In genomic region chr12:56637621-56638020, GRCh38 we compare ENCODE assay signal across 9 cellular contexts. TPM values are rescaled to one million over a fixed set of nuclear protein-coding genes. Genes with fewer than 3 reads are reported as not detected.
DNase-seq lines count a peak whose midpoint lies in the region; TF ChIP-seq lines count a peak whose summit lies in the region.
"Had no signal": no experiment of that assay in that cellular context is flagged by ENCODE, and none has a peak within 500 bp of the region (broad histone marks: within the 10 kb centered on the region; RNA-seq: fewer than 3 reads in every experiment).

No MANE protein-coding gene starts in this region.

- H4K20me1 ChIP-seq in Karpas-422 (ENCODE audit: insufficient read depth, low read depth, low read length), result peaks cover 15% of the 10 kb centered on the region

- H3K27me3 Mint-ChIP-seq in chondrocyte (ENCODE audit: low read depth) (no peaks in the 10 kb centered on the region), neural crest cell (ENCODE audit: low read depth) (no peaks in the 10 kb centered on the region)
- H3K27me3 Mint-ChIP-seq: stimulated activated naive B cell treated with anti-CD40 and anti-IgM and Interleukin-4, amounts not matched to agents 10 μg/mL and 1 μg/mL and 100 μg/mL, for 72 hours had no signal

- H3K27ac Mint-ChIP-seq in chondrocyte (ENCODE audit: unreplicated experiment) (peak overlapping the region; percentile 100), neural crest cell (ENCODE audit: unreplicated experiment) (no peak overlapping the region)

- TF ChIP-seq CTCF in A673 (conservative IDR thresholded peaks at IDR 0.05; ENCODE audit: low read depth, low read length), result no peak
- TF ChIP-seq CTCF in chondrocyte (IDR thresholded peaks at IDR 0.05), result no peak
- TF ChIP-seq CTCF in neural crest cell (conservative IDR thresholded peaks at IDR 0.05), result no peak

- H3K36me3 ChIP-seq in A673 (ENCODE audit: insufficient read depth, low read length, poor library complexity, severe bottlenecking) (peaks cover 55% of the 10 kb centered on the region), Karpas-422 (ENCODE audit: insufficient read depth, low read length) (peaks cover 35% of the 10 kb centered on the region)

- DNase-seq in A673 (ENCODE audit: low spot score) (no peak), Karpas-422 (no peak), chondrocyte (ENCODE audit: low spot score) (no peak), neural crest cell (ENCODE audit: low read depth, low spot score) (no peak), iPS-NIHi11 (ENCODE audit: low spot score) (no peak), NCI-H1048 (lab: John Stamatoyannopoulos, UW) (no peak), NCI-H510A (lab: John Stamatoyannopoulos, UW) (no peak), GOT3 (lab: John Stamatoyannopoulos, UW) (no peak)
- DNase-seq: stimulated activated naive B cell treated with anti-CD40 and anti-IgM and Interleukin-4, amounts not matched to agents 10 μg/mL and 1 μg/mL and 100 μg/mL, for 72 hours had no signal

- CTCF ChIA-PET in A673 (lab: Charles Lee), result no interaction called here

- H3K9me3 ChIP-seq in A673 (ENCODE audit: low read depth, low read length, poor library complexity, severe bottlenecking), result no peaks in the 10 kb centered on the region
- H3K9me3 ChIP-seq in Karpas-422 (ENCODE audit: low read length), result no peaks in the 10 kb centered on the region

- BruUV-seq in A673 (replicated peaks; lab: Mats Ljungman, UMichigan), result no TSS peak

- H3K4me2 ChIP-seq in Karpas-422 (ENCODE audit: low read depth, low read length, poor library complexity, severe bottlenecking), result peak overlapping the region; percentile 79

- intact Hi-C loops in A673 (cut with micrococcal nuclease; ENCODE audit: unreplicated experiment), result loop anchor here (5.0 to 10.0 kb wide), 3 partner anchors 125 to 523 kb away; partner anchors contain the start of genes RPL41, STAT6 and ZC3H10

- H3K36me3 Mint-ChIP-seq in chondrocyte (ENCODE audit: low read depth) (peaks cover 26% of the 10 kb centered on the region), neural crest cell (ENCODE audit: low read depth) (peaks cover 18% of the 10 kb centered on the region)

- no peaks in the 10 kb centered on the region for H3K9me2 ChIP-seq in Karpas-422 (replicated peaks; ENCODE audit: insufficient read depth, low read length)

- H2AFZ ChIP-seq in Karpas-422 (ENCODE audit: low read length), result no peak overlapping the region

- H3K4me1 Mint-ChIP-seq in chondrocyte (ENCODE audit: low read depth) (peaks cover 35% of the 10 kb centered on the region), neural crest cell (peaks cover 58% of the 10 kb centered on the region)

- H3K9ac ChIP-seq in Karpas-422 (ENCODE audit: low read length), result no peak overlapping the region

- H3K9me3 Mint-ChIP-seq in chondrocyte (ENCODE audit: low read depth) (no peaks in the 10 kb centered on the region), neural crest cell (no peaks in the 10 kb centered on the region)
- H3K9me3 Mint-ChIP-seq: stimulated activated naive B cell treated with anti-CD40 and anti-IgM and Interleukin-4, amounts not matched to agents 10 μg/mL and 1 μg/mL and 100 μg/mL, for 72 hours had no signal

- no peak overlapping the region for H3K4me3 ChIP-seq in A673 (ENCODE audit: low read depth, low read length, poor library complexity, severe bottlenecking)
- no peak overlapping the region for H3K4me3 ChIP-seq in Karpas-422 (ENCODE audit: low read length)

- peaks cover 28% of the 10 kb centered on the region for H3K4me1 ChIP-seq in A673 (ENCODE audit: insufficient read depth, low read length, poor library complexity, severe bottlenecking)
- H3K4me1 ChIP-seq in Karpas-422 (ENCODE audit: low read length), result peaks cover 48% of the 10 kb centered on the region

- POLR2A ChIA-PET in A673 (lab: Charles Lee; ENCODE audit: low non-redundant PET), result no interaction called here

- H3K79me2 ChIP-seq in Karpas-422 (ENCODE audit: low read length), result peaks cover 6% of the 10 kb centered on the region

- no peaks in the 10 kb centered on the region for H3K27me3 ChIP-seq in A673 (replicated peaks; ENCODE audit: insufficient read depth, low read depth, low read length, poor library complexity)
- H3K27me3 ChIP-seq in Karpas-422 (ENCODE audit: low read length), result no peaks in the 10 kb centered on the region

- peak overlapping the region; percentile 73 for H3K27ac ChIP-seq in A673 (ENCODE audit: low read depth, low read length, poor library complexity, severe bottlenecking)
- peak overlapping the region; percentile 53 for H3K27ac ChIP-seq in Karpas-422 (ENCODE audit: low read length)

- H3K4me3 Mint-ChIP-seq in chondrocyte (ENCODE audit: unreplicated experiment), result no peak overlapping the region
- H3K4me3 Mint-ChIP-seq in neural crest cell, result peak overlapping the region; percentile 97

RNA-seq across cellular contexts. Expression of gene BAZ2A, which starts 7.5 kb away (rescaled TPM):
- total RNA-seq in A673 (2021), result 126 and 139 TPM in 2 replicates
- 43.1 and 48.7 TPM in 2 replicates for total RNA-seq in Karpas-422 (2014; rRNA removed; shearing (Covaris generic); ENCODE audit: low replicate concordance)
- 65.2 to 72.8 TPM (median 71.2 TPM) in 3 replicates for total RNA-seq in chondrocyte
- 116 and 122 TPM in 2 replicates for total RNA-seq in neural crest cell

RNA-seq across cellular contexts. Expression of gene ATP5F1B, which starts 8.2 kb away (rescaled TPM):
- total RNA-seq in A673 (2021), result 1,089 and 1,126 TPM in 2 replicates
- 520 and 674 TPM in 2 replicates for total RNA-seq in Karpas-422 (2014; rRNA removed; shearing (Covaris generic); ENCODE audit: low replicate concordance)
- 380 to 467 TPM (median 398 TPM) in 3 replicates for total RNA-seq in chondrocyte
- 626 and 651 TPM in 2 replicates for total RNA-seq in neural crest cell

RNA-seq across cellular contexts. Expression of gene PTGES3, which starts 50.5 kb away (rescaled TPM):
- total RNA-seq in A673 (2021) (413 and 450 TPM in 2 replicates), chondrocyte (123 to 156 TPM (median 127 TPM) in 3 replicates), neural crest cell (282 and 284 TPM in 2 replicates)
- total RNA-seq in Karpas-422 (2014; rRNA removed; shearing (Covaris generic); ENCODE audit: low replicate concordance), result 49.4 and 126 TPM in 2 replicates
